Comparison of ENCODE assay signal across 16 cellular contexts in the genomic region with DNA sequence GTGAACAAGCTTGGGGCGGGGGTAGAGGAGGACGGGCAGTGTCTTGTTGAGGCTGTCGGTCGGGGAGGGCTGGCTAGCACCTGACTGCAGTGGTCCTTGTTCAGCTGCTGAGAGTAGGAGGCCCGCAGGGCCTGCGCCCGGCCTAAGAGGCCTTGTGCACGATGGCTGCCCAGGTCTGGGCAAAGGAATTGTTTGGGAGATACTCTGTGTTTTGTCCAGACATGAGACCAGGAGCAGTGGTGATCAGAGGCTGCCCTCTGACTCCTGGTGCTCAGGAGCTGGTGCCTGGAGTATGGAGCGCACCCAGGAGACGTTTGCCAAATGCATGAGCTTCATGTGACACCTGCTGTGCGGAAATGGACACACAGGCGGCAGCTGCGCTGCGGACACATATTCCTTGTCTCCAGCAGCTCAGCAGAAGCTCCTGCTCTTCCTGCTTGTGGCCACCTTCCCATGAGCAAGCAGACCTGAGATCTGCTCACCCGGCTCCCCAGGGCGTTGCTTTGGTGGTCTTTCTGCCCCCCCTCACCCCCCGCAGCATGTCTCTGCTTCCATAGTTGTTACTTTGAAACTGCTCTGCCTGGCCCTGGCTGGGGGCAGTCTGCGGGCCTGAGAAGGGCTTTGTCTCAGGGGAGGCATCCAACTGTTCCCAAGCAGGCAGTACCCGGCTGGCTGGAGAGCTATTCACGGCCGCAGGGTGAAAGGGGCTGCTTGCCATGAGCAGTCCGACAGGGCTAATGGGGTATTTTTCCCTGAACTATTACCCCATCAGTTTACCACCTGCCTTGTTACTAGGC.
DNase-seq lines count a peak whose midpoint lies in the region; TF ChIP-seq lines count a peak whose summit lies in the region.
"Had no signal": no experiment of that assay in that cellular context is flagged by ENCODE, and none has a peak within 500 bp of the region (broad histone marks: within the 10 kb centered on the region; RNA-seq: fewer than 3 reads in every experiment).

No MANE protein-coding gene starts in this region.

- intact Hi-C loops in vagina (cut with DNase I), result no loop called here
- intact Hi-C loops in sigmoid colon (cut with DNase I), result no loop called here

- H3K4me1 ChIP-seq in vagina (no peaks in the 10 kb centered on the region), sigmoid colon (no peaks in the 10 kb centered on the region)
- H3K4me1 ChIP-seq: left lung had no signal

- no peaks in the 10 kb centered on the region for H3K36me3 Mint-ChIP-seq in neural crest cell (ENCODE audit: low read depth)
- H3K36me3 Mint-ChIP-seq: activated naive CD8-positive, alpha-beta T cell treated with anti-CD3 and anti-CD28 coated beads for 36 hours had no signal

- TF ChIP-seq POLR2A in vagina (IDR thresholded peaks at IDR 0.05) (no peak), sigmoid colon (IDR thresholded peaks at IDR 0.05) (no peak)

- peak overlapping the region; percentile 8 for H3K27ac Mint-ChIP-seq in neural crest cell (ENCODE audit: unreplicated experiment)
- H3K27ac Mint-ChIP-seq: activated naive CD8-positive, alpha-beta T cell treated with anti-CD3 and anti-CD28 coated beads for 36 hours had no signal

- no peak for TF ChIP-seq EP300 in sigmoid colon (IDR thresholded peaks at IDR 0.05)

- H3K36me3 ChIP-seq in vagina (no peaks in the 10 kb centered on the region), sigmoid colon (no peaks in the 10 kb centered on the region)
- H3K36me3 ChIP-seq: left lung had no signal

- 84 to 85% methylated on average over 22 of the region's 22 CpGs for WGBS in sigmoid colon, 2 donors

- no peaks in the 10 kb centered on the region for H3K27me3 Mint-ChIP-seq in neural crest cell (ENCODE audit: low read depth)
- H3K27me3 Mint-ChIP-seq: activated naive CD8-positive, alpha-beta T cell treated with anti-CD3 and anti-CD28 coated beads for 36 hours had no signal

- DNase-seq in COLO668 (lab: John Stamatoyannopoulos, UW; ENCODE audit: unreplicated experiment) (peak; percentile 89), NCI-H146 (lab: John Stamatoyannopoulos, UW) (peak; percentile 97), SHP77 treated with DMSO at 0.1 percent for 48 hours (lab: John Stamatoyannopoulos, UW) (peak; percentile 96), neural crest cell (ENCODE audit: low read depth, low spot score) (no peak), vagina (ENCODE audit: extremely low spot score in 2 of 2) (no peak), kidney tubule cell (ENCODE audit: low spot score) (no peak), sigmoid colon (no peak), anterior cingulate cortex (lab: John Stamatoyannopoulos, UW) (no peak)
- DNase-seq: ACHN; activated naive CD8-positive, alpha-beta T cell treated with anti-CD3 and anti-CD28 coated beads for 36 hours; NCI-H1105 treated with DMSO at 0.1 percent for 48 hours; NCI-H226; stimulated activated CD4-positive, alpha-beta T cell treated with anti-CD3 and anti-CD28 coated beads, Interleukin-12 subunit alpha, Interleukin-12 subunit beta, amount 100 ng/mL, for 4 hours; T-helper 9 cell had no signal

- H3K4me1 Mint-ChIP-seq in neural crest cell, result peaks cover 4% of the 10 kb centered on the region
- H3K4me1 Mint-ChIP-seq: activated naive CD8-positive, alpha-beta T cell treated with anti-CD3 and anti-CD28 coated beads for 36 hours had no signal

- no peaks in the 10 kb centered on the region for H3K27me3 ChIP-seq in vagina
- peaks cover 0 to 4% (median 0%) of the 10 kb centered on the region in 3 donors for H3K27me3 ChIP-seq in sigmoid colon
- H3K27me3 ChIP-seq: BLaER1 treated with 17β-estradiol and CSF1 and Interleukin-3, amounts not matched to agents 10 nM and 100 nM had no signal

- no peaks in the 10 kb centered on the region for H3K9me3 Mint-ChIP-seq in neural crest cell

- H3K4me3 Mint-ChIP-seq in neural crest cell, result no peak overlapping the region
- H3K4me3 Mint-ChIP-seq: activated naive CD8-positive, alpha-beta T cell treated with anti-CD3 and anti-CD28 coated beads for 36 hours had no signal

- H3K4me3 ChIP-seq in vagina (no peak overlapping the region), sigmoid colon (no peak overlapping the region)
- H3K4me3 ChIP-seq: BLaER1 treated with 17β-estradiol and CSF1 and Interleukin-3, amounts not matched to agents 10 nM and 100 nM; left lung had no signal

- peaks cover 5% of the 10 kb centered on the region for H3K9me3 ChIP-seq in vagina
- peaks cover 0 to 14% (median 9%) of the 10 kb centered on the region in 4 donors for H3K9me3 ChIP-seq in sigmoid colon

- TF ChIP-seq CTCF in neural crest cell (conservative IDR thresholded peaks at IDR 0.05) (no peak), vagina (IDR thresholded peaks at IDR 0.05) (no peak), sigmoid colon (IDR thresholded peaks at IDR 0.05) (no peak)

- H3K27ac ChIP-seq in vagina (no peak overlapping the region), sigmoid colon (no peak overlapping the region)
- H3K27ac ChIP-seq: BLaER1 treated with 17β-estradiol and CSF1 and Interleukin-3, amounts not matched to agents 10 nM and 100 nM; left lung had no signal

Comparison
In these comparisons a context has a peak if more than half of its experiments do, and no peak if none do; other contexts are left out.
1. DNase-seq: peak in COLO668 (single experiment), NCI-H146 (single experiment) and SHP77 treated with DMSO at 0.1 percent for 48 hours (single experiment); none in neural crest cell (single experiment), vagina (0 of 2), kidney tubule cell (single experiment), sigmoid colon (single experiment) and anterior cingulate cortex (0 of 58).